1 cellular context compared by ENCODE assay signal in genomic region chr1:230138561-230139239, GRCh38.
TF ChIP-seq lines count a peak whose summit lies in the region.

No MANE protein-coding gene starts in this region.

TF ChIP-seq in K562, 482 proteins besides CTCF, POLR2A, EP300 and RAD21 (continued from another document and continues in another):
- TF ChIP-seq, protein P1, sequence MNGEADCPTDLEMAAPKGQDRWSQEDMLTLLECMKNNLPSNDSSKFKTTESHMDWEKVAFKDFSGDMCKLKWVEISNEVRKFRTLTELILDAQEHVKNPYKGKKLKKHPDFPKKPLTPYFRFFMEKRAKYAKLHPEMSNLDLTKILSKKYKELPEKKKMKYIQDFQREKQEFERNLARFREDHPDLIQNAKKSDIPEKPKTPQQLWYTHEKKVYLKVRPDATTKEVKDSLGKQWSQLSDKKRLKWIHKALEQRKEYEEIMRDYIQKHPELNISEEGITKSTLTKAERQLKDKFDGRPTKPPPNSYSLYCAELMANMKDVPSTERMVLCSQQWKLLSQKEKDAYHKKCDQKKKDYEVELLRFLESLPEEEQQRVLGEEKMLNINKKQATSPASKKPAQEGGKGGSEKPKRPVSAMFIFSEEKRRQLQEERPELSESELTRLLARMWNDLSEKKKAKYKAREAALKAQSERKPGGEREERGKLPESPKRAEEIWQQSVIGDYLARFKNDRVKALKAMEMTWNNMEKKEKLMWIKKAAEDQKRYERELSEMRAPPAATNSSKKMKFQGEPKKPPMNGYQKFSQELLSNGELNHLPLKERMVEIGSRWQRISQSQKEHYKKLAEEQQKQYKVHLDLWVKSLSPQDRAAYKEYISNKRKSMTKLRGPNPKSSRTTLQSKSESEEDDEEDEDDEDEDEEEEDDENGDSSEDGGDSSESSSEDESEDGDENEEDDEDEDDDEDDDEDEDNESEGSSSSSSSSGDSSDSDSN (IDR thresholded peaks at IDR 0.05; ENCODE audit: borderline replicate concordance in 1 of 2, low read depth in 2 of 2, low read length in 2 of 2) = no peak
- TF ChIP-seq, protein P2, sequence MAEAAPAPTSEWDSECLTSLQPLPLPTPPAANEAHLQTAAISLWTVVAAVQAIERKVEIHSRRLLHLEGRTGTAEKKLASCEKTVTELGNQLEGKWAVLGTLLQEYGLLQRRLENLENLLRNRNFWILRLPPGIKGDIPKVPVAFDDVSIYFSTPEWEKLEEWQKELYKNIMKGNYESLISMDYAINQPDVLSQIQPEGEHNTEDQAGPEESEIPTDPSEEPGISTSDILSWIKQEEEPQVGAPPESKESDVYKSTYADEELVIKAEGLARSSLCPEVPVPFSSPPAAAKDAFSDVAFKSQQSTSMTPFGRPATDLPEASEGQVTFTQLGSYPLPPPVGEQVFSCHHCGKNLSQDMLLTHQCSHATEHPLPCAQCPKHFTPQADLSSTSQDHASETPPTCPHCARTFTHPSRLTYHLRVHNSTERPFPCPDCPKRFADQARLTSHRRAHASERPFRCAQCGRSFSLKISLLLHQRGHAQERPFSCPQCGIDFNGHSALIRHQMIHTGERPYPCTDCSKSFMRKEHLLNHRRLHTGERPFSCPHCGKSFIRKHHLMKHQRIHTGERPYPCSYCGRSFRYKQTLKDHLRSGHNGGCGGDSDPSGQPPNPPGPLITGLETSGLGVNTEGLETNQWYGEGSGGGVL (CRISPR knock-in tag; IDR thresholded peaks at IDR 0.05) = peak; percentile 86
- TF ChIP-seq YBX1 (IDR thresholded peaks at IDR 0.05) = no peak
- no peak for TF ChIP-seq NR1H2 (CRISPR knock-in tag; IDR thresholded peaks at IDR 0.05)
- 0 out of 2 replicates have a peak, but pooled peaks have one; percentile 61 for TF ChIP-seq ZNF785 (CRISPR knock-in tag; IDR thresholded peaks at IDR 0.05)
- no peak for TF ChIP-seq ETV6 (IDR thresholded peaks at IDR 0.05; ENCODE audit: borderline replicate concordance in 1 of 2, low read depth in 2 of 2, low read length in 1 of 2)
- no peak for TF ChIP-seq ETV6 (CRISPR knock-in tag; IDR thresholded peaks at IDR 0.05; ENCODE audit: borderline replicate concordance)
- peak; percentile 86 for TF ChIP-seq RFX1 (IDR thresholded peaks at IDR 0.05)
- peak; percentile 95 for TF ChIP-seq TSHZ1 (CRISPR knock-in tag; IDR thresholded peaks at IDR 0.05)
- TF ChIP-seq, protein P3, sequence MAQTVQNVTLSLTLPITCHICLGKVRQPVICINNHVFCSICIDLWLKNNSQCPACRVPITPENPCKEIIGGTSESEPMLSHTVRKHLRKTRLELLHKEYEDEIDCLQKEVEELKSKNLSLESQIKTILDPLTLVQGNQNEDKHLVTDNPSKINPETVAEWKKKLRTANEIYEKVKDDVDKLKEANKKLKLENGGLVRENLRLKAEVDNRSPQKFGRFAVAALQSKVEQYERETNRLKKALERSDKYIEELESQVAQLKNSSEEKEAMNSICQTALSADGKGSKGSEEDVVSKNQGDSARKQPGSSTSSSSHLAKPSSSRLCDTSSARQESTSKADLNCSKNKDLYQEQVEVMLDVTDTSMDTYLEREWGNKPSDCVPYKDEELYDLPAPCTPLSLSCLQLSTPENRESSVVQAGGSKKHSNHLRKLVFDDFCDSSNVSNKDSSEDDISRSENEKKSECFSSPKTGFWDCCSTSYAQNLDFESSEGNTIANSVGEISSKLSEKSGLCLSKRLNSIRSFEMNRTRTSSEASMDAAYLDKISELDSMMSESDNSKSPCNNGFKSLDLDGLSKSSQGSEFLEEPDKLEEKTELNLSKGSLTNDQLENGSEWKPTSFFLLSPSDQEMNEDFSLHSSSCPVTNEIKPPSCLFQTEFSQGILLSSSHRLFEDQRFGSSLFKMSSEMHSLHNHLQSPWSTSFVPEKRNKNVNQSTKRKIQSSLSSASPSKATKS (CRISPR knock-in tag; IDR thresholded peaks at IDR 0.05) = peak; percentile 88
- TF ChIP-seq, protein P4, sequence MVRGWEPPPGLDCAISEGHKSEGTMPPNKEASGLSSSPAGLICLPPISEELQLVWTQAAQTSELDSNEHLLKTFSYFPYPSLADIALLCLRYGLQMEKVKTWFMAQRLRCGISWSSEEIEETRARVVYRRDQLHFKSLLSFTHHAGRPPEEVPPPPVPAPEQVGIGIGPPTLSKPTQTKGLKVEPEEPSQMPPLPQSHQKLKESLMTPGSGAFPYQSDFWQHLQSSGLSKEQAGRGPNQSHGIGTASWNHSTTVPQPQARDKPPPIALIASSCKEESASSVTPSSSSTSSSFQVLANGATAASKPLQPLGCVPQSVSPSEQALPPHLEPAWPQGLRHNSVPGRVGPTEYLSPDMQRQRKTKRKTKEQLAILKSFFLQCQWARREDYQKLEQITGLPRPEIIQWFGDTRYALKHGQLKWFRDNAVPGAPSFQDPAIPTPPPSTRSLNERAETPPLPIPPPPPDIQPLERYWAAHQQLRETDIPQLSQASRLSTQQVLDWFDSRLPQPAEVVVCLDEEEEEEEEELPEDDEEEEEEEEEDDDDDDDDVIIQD (CRISPR knock-in tag; IDR thresholded peaks at IDR 0.05) = peak; percentile 95
- TF ChIP-seq, protein P5, sequence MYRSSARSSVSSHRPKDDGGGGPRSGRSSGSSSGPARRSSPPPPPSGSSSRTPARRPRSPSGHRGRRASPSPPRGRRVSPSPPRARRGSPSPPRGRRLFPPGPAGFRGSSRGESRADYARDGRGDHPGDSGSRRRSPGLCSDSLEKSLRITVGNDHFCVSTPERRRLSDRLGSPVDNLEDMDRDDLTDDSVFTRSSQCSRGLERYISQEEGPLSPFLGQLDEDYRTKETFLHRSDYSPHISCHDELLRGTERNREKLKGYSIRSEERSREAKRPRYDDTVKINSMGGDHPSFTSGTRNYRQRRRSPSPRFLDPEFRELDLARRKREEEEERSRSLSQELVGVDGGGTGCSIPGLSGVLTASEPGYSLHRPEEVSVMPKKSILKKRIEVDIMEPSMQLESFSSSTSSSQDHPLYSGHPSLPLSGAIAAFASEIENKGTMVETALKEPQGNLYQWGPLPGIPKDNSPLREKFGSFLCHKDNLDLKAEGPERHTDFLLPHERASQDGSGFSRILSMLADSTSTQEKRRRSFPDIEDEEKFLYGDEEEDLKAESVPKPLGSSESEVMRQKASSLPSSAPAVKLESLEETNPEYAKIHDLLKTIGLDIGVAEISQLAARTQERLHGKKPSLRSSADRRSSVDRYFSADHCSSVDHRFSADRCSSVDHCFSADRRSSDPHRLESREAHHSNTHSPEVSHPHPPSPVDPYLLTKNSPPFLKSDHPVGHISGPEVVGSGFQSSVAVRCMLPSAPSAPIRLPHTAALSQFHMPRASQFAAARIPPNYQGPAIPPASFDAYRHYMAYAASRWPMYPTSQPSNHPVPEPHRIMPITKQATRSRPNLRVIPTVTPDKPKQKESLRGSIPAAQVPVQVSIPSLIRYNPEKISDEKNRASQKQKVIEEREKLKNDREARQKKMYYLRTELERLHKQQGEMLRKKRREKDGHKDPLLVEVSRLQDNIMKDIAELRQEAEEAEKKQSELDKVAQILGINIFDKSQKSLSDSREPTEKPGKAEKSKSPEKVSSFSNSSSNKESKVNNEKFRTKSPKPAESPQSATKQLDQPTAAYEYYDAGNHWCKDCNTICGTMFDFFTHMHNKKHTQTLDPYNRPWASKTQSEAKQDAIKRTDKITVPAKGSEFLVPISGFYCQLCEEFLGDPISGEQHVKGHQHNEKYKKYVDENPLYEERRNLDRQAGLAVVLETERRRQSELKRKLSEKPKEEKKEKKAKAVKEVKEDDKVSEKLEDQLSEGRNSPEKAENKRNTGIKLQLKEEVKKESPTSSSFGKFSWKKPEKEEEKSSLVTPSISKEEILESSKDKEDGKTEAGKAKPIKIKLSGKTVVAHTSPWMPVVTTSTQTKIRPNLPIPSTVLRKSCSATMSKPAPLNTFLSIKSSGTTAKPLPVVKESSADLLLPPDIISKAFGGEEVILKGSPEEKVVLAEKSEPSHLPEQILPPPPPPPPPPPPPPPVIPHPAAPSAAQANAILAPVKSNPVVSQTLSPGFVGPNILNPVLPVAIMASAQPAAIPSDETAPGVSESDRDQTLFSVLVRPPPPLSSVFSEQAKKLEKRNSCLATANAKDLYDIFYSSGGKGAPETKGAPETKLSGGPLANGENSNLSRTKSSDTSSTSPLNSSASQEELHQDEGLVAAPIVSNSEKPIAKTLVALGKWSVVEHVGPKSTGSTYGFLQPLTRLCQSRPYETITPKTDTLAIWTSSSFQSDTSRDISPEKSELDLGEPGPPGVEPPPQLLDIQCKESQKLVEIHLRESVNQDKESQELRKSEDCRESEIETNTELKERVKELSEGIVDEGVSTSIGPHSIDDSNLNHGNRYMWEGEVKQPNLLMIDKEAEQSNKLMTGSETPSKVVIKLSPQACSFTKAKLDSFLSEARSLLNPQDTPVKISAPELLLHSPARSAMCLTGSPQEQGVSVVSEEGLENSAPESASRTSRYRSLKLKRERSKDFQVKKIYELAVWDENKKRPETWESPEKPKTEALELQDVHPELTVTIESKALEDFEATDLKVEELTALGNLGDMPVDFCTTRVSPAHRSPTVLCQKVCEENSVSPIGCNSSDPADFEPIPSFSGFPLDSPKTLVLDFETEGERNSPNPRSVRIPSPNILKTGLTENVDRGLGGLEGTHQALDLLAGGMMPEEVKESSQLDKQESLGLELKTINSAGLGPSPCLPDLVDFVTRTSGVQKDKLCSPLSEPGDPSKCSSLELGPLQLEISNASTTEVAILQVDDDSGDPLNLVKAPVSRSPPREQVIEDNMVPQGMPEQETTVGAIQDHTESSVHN (IDR thresholded peaks at IDR 0.05; ENCODE audit: borderline replicate concordance in 1 of 2, low read depth in 1 of 2) = no peak
- TF ChIP-seq IRF2 (CRISPR knock-in tag; IDR thresholded peaks at IDR 0.05) = no peak
- peak; percentile 98 for TF ChIP-seq ZNF175 (CRISPR knock-in tag; IDR thresholded peaks at IDR 0.05; ENCODE audit: low read depth)
- TF ChIP-seq ZNF165 (CRISPR knock-in tag; IDR thresholded peaks at IDR 0.05; ENCODE audit: borderline replicate concordance) = peak; percentile 94; the same call in 1 of the 2 replicates
- no peak for TF ChIP-seq HMBOX1 (IDR thresholded peaks at IDR 0.05)
- no peak for TF ChIP-seq ASH1L (IDR thresholded peaks at IDR 0.05; ENCODE audit: borderline replicate concordance, low read depth, partially characterized antibody)
- TF ChIP-seq ZFP1 (CRISPR knock-in tag; IDR thresholded peaks at IDR 0.05) = peak; percentile 89
- peak; percentile 83; the same call in 1 of the 2 replicates for TF ChIP-seq ERF (CRISPR knock-in tag; IDR thresholded peaks at IDR 0.05)
- no peak for TF ChIP-seq U2AF2 (optimal IDR thresholded peaks at IDR 0.05; ENCODE audit: low read depth, low read length)
- TF ChIP-seq ZNF316 (IDR thresholded peaks at IDR 0.05) = no peak
- TF ChIP-seq, protein P6, sequence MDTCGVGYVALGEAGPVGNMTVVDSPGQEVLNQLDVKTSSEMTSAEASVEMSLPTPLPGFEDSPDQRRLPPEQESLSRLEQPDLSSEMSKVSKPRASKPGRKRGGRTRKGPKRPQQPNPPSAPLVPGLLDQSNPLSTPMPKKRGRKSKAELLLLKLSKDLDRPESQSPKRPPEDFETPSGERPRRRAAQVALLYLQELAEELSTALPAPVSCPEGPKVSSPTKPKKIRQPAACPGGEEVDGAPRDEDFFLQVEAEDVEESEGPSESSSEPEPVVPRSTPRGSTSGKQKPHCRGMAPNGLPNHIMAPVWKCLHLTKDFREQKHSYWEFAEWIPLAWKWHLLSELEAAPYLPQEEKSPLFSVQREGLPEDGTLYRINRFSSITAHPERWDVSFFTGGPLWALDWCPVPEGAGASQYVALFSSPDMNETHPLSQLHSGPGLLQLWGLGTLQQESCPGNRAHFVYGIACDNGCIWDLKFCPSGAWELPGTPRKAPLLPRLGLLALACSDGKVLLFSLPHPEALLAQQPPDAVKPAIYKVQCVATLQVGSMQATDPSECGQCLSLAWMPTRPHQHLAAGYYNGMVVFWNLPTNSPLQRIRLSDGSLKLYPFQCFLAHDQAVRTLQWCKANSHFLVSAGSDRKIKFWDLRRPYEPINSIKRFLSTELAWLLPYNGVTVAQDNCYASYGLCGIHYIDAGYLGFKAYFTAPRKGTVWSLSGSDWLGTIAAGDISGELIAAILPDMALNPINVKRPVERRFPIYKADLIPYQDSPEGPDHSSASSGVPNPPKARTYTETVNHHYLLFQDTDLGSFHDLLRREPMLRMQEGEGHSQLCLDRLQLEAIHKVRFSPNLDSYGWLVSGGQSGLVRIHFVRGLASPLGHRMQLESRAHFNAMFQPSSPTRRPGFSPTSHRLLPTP (IDR thresholded peaks at IDR 0.05; ENCODE audit: borderline replicate concordance, extremely low read depth, insufficient read length) = no peak
- TF ChIP-seq SMARCA5 (IDR thresholded peaks at IDR 0.05) = no peak
- peak; percentile 69 for TF ChIP-seq ZNF699 (CRISPR knock-in tag; IDR thresholded peaks at IDR 0.05; ENCODE audit: insufficient replicate concordance)
- peak; percentile 69 for TF ChIP-seq ZNF324 (CRISPR knock-in tag; IDR thresholded peaks at IDR 0.05)
- TF ChIP-seq ZNF197 (CRISPR knock-in tag; IDR thresholded peaks at IDR 0.05; ENCODE audit: low read depth) = peak; percentile 95
- peak; percentile 86 for TF ChIP-seq ZBTB12 (CRISPR knock-in tag; IDR thresholded peaks at IDR 0.05)
